In genomic region chr10:27450225-27450624, GRCh38 we compare ENCODE assay signal across 24 cellular contexts.
"Had no signal": no experiment of that assay in that cellular context is flagged by ENCODE, and none has a peak within 500 bp of the region (broad histone marks: within the 10 kb centered on the region; RNA-seq: fewer than 3 reads in every experiment).

No MANE protein-coding gene starts in this region.

- H3K4me3 ChIP-seq: breast epithelium, esophagus squamous epithelium, heart right ventricle, mucosa of descending colon, right lobe of liver, thoracic aorta, uterus had no signal

- H3K9me3 ChIP-seq: breast epithelium, esophagus squamous epithelium, heart right ventricle, mucosa of descending colon, right lobe of liver, thoracic aorta, uterus had no signal

- H3K4me3 Mint-ChIP-seq: activated CD8-positive, alpha-beta T cell treated with anti-CD3 and anti-CD28 coated beads for 36 hours; activated naive CD4-positive, alpha-beta T cell treated with anti-CD3 and anti-CD28 coated beads, Interleukin-2, amount 50 U/mL, for 24 hours; activated naive CD8-positive, alpha-beta T cell treated with anti-CD3 and anti-CD28 coated beads, Interleukin-2, amount 50 U/mL, for 24 hours; activated T-cell treated with anti-CD3 and anti-CD28 coated beads, Interleukin-2, amount 50 U/mL, for 4 hours; activated T-helper 17 cell treated with anti-CD3 and anti-CD28 coated beads, Interleukin-2, amount 50 U/mL, for 72 hours; natural killer cell treated with Interleukin-12 subunit alpha and Interleukin-12 subunit beta and Interleukin-15 and Interleukin-18, amount 100 ng/mL, for 72 hours; type B pancreatic cell; WTC11 had no signal

- H3K27me3 ChIP-seq: breast epithelium, esophagus squamous epithelium, right lobe of liver, uterus had no signal

- DNase-seq: activated CD4-positive, alpha-beta T cell treated with anti-CD3 and anti-CD28 coated beads, Interleukin-2, amount 50 U/mL, for 1 hour; activated CD8-positive, alpha-beta T cell treated with anti-CD3 and anti-CD28 coated beads for 36 hours; activated gamma-delta T cell treated with Interleukin-2 at 50 U/mL for 16 hours; activated naive CD8-positive, alpha-beta T cell treated with anti-CD3 and anti-CD28 coated beads, Interleukin-2, amount 50 U/mL, for 24 hours; activated T-cell treated with anti-CD3 and anti-CD28 coated beads, Interleukin-2, amount 50 U/mL, for 4 hours; amygdala; central memory CD4-positive, alpha-beta T cell; esophagus squamous epithelium; foreskin melanocyte; heart right ventricle; left cardiac atrium; left ventricle myocardium superior; mucosa of descending colon; right lobe of liver; stimulated activated CD4-positive, alpha-beta T cell treated with anti-CD3 and anti-CD28 coated beads, Interleukin-2, amount 100 ng/mL, for 48 hours; stimulated activated naive CD4-positive, alpha-beta T cell treated with Interleukin-2 at 50 U/mL for 16 hours; uterus had no signal

- H3K9me3 Mint-ChIP-seq: activated CD8-positive, alpha-beta T cell treated with anti-CD3 and anti-CD28 coated beads for 36 hours; activated naive CD4-positive, alpha-beta T cell treated with anti-CD3 and anti-CD28 coated beads, Interleukin-2, amount 50 U/mL, for 24 hours; activated naive CD8-positive, alpha-beta T cell treated with anti-CD3 and anti-CD28 coated beads, Interleukin-2, amount 50 U/mL, for 24 hours; activated T-cell treated with anti-CD3 and anti-CD28 coated beads, Interleukin-2, amount 50 U/mL, for 4 hours; activated T-helper 17 cell treated with anti-CD3 and anti-CD28 coated beads, Interleukin-2, amount 50 U/mL, for 72 hours; natural killer cell treated with Interleukin-12 subunit alpha and Interleukin-12 subunit beta and Interleukin-15 and Interleukin-18, amount 100 ng/mL, for 72 hours; type B pancreatic cell; WTC11 had no signal

- H3K27ac ChIP-seq: breast epithelium, esophagus squamous epithelium, heart right ventricle, right lobe of liver, thoracic aorta, uterus had no signal

- H3K27me3 Mint-ChIP-seq: activated CD8-positive, alpha-beta T cell treated with anti-CD3 and anti-CD28 coated beads for 36 hours; activated naive CD4-positive, alpha-beta T cell treated with anti-CD3 and anti-CD28 coated beads, Interleukin-2, amount 50 U/mL, for 24 hours; activated naive CD8-positive, alpha-beta T cell treated with anti-CD3 and anti-CD28 coated beads, Interleukin-2, amount 50 U/mL, for 24 hours; activated T-helper 17 cell treated with anti-CD3 and anti-CD28 coated beads, Interleukin-2, amount 50 U/mL, for 72 hours; type B pancreatic cell had no signal

- H3K4me1 Mint-ChIP-seq: WTC11 had no signal

- ATAC-seq: activated CD8-positive, alpha-beta T cell treated with anti-CD3 and anti-CD28 coated beads for 36 hours; activated naive CD8-positive, alpha-beta T cell treated with anti-CD3 and anti-CD28 coated beads, Interleukin-2, amount 50 U/mL, for 24 hours; activated T-cell treated with anti-CD3 and anti-CD28 coated beads, Interleukin-2, amount 50 U/mL, for 4 hours; activated T-helper 17 cell treated with anti-CD3 and anti-CD28 coated beads, Interleukin-2, amount 50 U/mL, for 72 hours; heart right ventricle; left cardiac atrium; left ventricle myocardium superior; mucosa of descending colon; natural killer cell treated with Interleukin-12 subunit alpha and Interleukin-12 subunit beta and Interleukin-15 and Interleukin-18, amount 100 ng/mL, for 72 hours; right lobe of liver; WTC11 had no signal

- H3K27ac Mint-ChIP-seq: activated CD8-positive, alpha-beta T cell treated with anti-CD3 and anti-CD28 coated beads for 36 hours; activated naive CD4-positive, alpha-beta T cell treated with anti-CD3 and anti-CD28 coated beads, Interleukin-2, amount 50 U/mL, for 24 hours; activated naive CD8-positive, alpha-beta T cell treated with anti-CD3 and anti-CD28 coated beads, Interleukin-2, amount 50 U/mL, for 24 hours; activated T-helper 17 cell treated with anti-CD3 and anti-CD28 coated beads, Interleukin-2, amount 50 U/mL, for 72 hours; natural killer cell treated with Interleukin-12 subunit alpha and Interleukin-12 subunit beta and Interleukin-15 and Interleukin-18, amount 100 ng/mL, for 72 hours; WTC11 had no signal

- H3K36me3 ChIP-seq: breast epithelium, esophagus squamous epithelium, heart right ventricle, right lobe of liver, thoracic aorta, uterus had no signal

- H3K36me3 Mint-ChIP-seq: activated naive CD4-positive, alpha-beta T cell treated with anti-CD3 and anti-CD28 coated beads, Interleukin-2, amount 50 U/mL, for 24 hours; natural killer cell treated with Interleukin-12 subunit alpha and Interleukin-12 subunit beta and Interleukin-15 and Interleukin-18, amount 100 ng/mL, for 72 hours; type B pancreatic cell; WTC11 had no signal

- H3K4me1 ChIP-seq: breast epithelium, right lobe of liver, uterus had no signal
